Comparison of ENCODE assay signal across 11 cellular contexts in the genomic region with DNA sequence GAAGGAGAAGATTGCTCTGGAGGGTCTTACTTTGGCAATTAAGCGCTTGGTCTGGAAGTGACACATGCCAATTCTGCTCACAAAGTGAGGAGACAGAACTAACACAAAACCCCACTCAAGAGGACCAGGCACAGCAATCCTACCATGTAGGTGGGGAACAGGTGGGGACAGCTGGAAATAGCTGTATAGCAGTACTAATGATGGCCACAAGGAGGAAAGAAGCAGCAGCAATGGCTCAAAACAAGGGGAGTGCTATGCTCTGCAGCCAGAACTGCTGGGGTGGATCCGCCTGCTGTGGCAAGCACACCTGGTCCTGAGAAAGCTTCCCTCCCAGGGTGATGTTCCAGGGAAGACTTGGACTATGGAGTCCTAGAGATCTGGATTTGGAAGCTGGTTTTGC. TPM values are rescaled to one million over a fixed set of nuclear protein-coding genes. Genes with fewer than 3 reads are reported as not detected.
DNase-seq lines count a peak whose midpoint lies in the region; ATAC-seq and TF ChIP-seq lines count a peak whose summit lies in the region.
"Had no signal": no experiment of that assay in that cellular context is flagged by ENCODE, and none has a peak within 500 bp of the region (broad histone marks: within the 10 kb centered on the region; RNA-seq: fewer than 3 reads in every experiment).

No MANE protein-coding gene starts in this region.

- H3K4me3 ChIP-seq in testis, result no peak overlapping the region

- H3K9me3 Mint-ChIP-seq in WTC11, result no peaks in the 10 kb centered on the region
- H3K9me3 Mint-ChIP-seq in mesothelial cell of epicardium, result no peaks in the 10 kb centered on the region

- H3K27ac Mint-ChIP-seq in WTC11 (no peak overlapping the region), mesothelial cell of epicardium (no peak overlapping the region)

- H3K27ac ChIP-seq in testis, result no peak overlapping the region

- ATAC-seq in WTC11 (peak; percentile 94), HG03439 (IDR thresholded peaks at IDR 0.05; ENCODE audit: unreplicated experiment) (no peak)

- TF ChIP-seq POLR2A in testis (IDR thresholded peaks at IDR 0.05), result no peak

- H3K36me3 Mint-ChIP-seq in WTC11 (no peaks in the 10 kb centered on the region), mesothelial cell of epicardium (no peaks in the 10 kb centered on the region)

- no peaks in the 10 kb centered on the region for H3K9me3 ChIP-seq in testis

- CTCF ChIA-PET in HEK293T (lab: Yijun Ruan, JAX) (interaction anchor here (0.6 to 1.0 kb wide), 2 partner anchors 82 to 625 kb away, joined by 3 read pairs; no protein-coding TSS in a partner anchor), WTC11 (lab: Charles Lee) (interaction anchor here (0.6 to 3.2 kb wide), 14 partner anchors 9 to 75 kb away, joined by 4 to 15 read pairs (median 6); a partner anchor contains a TSS)

- H3K4me1 ChIP-seq in testis, result no peaks in the 10 kb centered on the region

- no peaks in the 10 kb centered on the region for H3K36me3 ChIP-seq in testis (ENCODE audit: low read depth, missing control alignments)

- no peaks in the 10 kb centered on the region for H3K27me3 ChIP-seq in testis

- intact Hi-C loops in testis (cut with DNase I; ENCODE audit: low total_unique reads), result no loop called here

- 58 to 77% methylated on average over 2 of the region's 2 CpGs for WGBS in testis, 2 donors

- TF ChIP-seq CTCF in WTC11 (IDR thresholded peaks at IDR 0.05) (peak; percentile 53), mesothelial cell of epicardium (IDR thresholded peaks at IDR 0.05; ENCODE audit: unreplicated experiment) (peak; percentile 66), testis (IDR thresholded peaks at IDR 0.05) (peak in 1 of 3 experiments; percentile 45)

- no peak overlapping the region for H3K4me3 Mint-ChIP-seq in WTC11
- H3K4me3 Mint-ChIP-seq in mesothelial cell of epicardium, result no peak overlapping the region

- DNase-seq in DMS114 treated with DMSO at 0.1 percent for 48 hours (lab: John Stamatoyannopoulos, UW; ENCODE audit: unreplicated experiment) (peak; percentile 12), HEK293T (ENCODE audit: extremely low spot score) (peak; percentile 21), WTC11 (ENCODE audit: low spot score) (peak; percentile 48), mesothelial cell of epicardium (ENCODE audit: low spot score in 2 of 2, unreplicated experiment in 2 of 2) (no peak), testis (no peak), UCSD-AML1 (lab: John Stamatoyannopoulos, UW; ENCODE audit: unreplicated experiment) (no peak), RKO (ENCODE audit: low spot score) (no peak)
- DNase-seq: head of caudate nucleus; NCI-H187; stimulated activated CD8-positive, alpha-beta memory T cell treated with anti-CD3 and anti-CD28 coated beads, Interleukin-4, amount 100 ng/mL, for 48 hours had no signal

- POLR2A ChIA-PET in HEK293T (lab: Yijun Ruan, JAX) (interaction anchor here (1.0 kb wide), 1 partner anchor 17 kb away, joined by 3 read pairs; a partner anchor contains a TSS), WTC11 (lab: Charles Lee) (interaction anchor here (1.1 kb wide), 1 partner anchor 17 kb away, joined by 3 read pairs; a partner anchor contains a TSS)

- H3K27me3 Mint-ChIP-seq in WTC11 (ENCODE audit: low read depth) (peaks cover 19% of the 10 kb centered on the region), mesothelial cell of epicardium (ENCODE audit: low read depth) (peaks cover 31% of the 10 kb centered on the region)

- no peaks in the 10 kb centered on the region for H3K4me1 Mint-ChIP-seq in WTC11
- H3K4me1 Mint-ChIP-seq in mesothelial cell of epicardium, result no peaks in the 10 kb centered on the region

TF ChIP-seq in HEK293T, 16 proteins besides CTCF, POLR2A, EP300 and RAD21:
- no peak for TF ChIP-seq NFRKB (IDR thresholded peaks at IDR 0.05)
- no peak for TF ChIP-seq SUZ12 (IDR thresholded peaks at IDR 0.05)
- TF ChIP-seq ARNT (IDR thresholded peaks at IDR 0.05), result no peak
- no peak for TF ChIP-seq CTBP1 (IDR thresholded peaks at IDR 0.05; ENCODE audit: borderline replicate concordance)
- TF ChIP-seq ELF4 (IDR thresholded peaks at IDR 0.05), result no peak
- no peak for TF ChIP-seq FOXK2 (IDR thresholded peaks at IDR 0.05)
- TF ChIP-seq, protein P1, sequence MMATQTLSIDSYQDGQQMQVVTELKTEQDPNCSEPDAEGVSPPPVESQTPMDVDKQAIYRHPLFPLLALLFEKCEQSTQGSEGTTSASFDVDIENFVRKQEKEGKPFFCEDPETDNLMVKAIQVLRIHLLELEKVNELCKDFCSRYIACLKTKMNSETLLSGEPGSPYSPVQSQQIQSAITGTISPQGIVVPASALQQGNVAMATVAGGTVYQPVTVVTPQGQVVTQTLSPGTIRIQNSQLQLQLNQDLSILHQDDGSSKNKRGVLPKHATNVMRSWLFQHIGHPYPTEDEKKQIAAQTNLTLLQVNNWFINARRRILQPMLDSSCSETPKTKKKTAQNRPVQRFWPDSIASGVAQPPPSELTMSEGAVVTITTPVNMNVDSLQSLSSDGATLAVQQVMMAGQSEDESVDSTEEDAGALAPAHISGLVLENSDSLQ (IDR thresholded peaks at IDR 0.05), result no peak
- TF ChIP-seq BHLHE40 (IDR thresholded peaks at IDR 0.05; ENCODE audit: borderline replicate concordance), result no peak
- TF ChIP-seq LEF1 (IDR thresholded peaks at IDR 0.05; ENCODE audit: borderline replicate concordance), result no peak
- TF ChIP-seq ZNF384 (IDR thresholded peaks at IDR 0.05), result no peak
- TF ChIP-seq SP1 (IDR thresholded peaks at IDR 0.05), result no peak
- TF ChIP-seq L3MBTL2 (conservative IDR thresholded peaks at IDR 0.05), result no peak

TF ChIP-seq in WTC11, 78 proteins besides CTCF, POLR2A, EP300 and RAD21:
- TF ChIP-seq ETV6 (CRISPR knock-in tag; IDR thresholded peaks at IDR 0.05), result no peak
- TF ChIP-seq, protein P2, sequence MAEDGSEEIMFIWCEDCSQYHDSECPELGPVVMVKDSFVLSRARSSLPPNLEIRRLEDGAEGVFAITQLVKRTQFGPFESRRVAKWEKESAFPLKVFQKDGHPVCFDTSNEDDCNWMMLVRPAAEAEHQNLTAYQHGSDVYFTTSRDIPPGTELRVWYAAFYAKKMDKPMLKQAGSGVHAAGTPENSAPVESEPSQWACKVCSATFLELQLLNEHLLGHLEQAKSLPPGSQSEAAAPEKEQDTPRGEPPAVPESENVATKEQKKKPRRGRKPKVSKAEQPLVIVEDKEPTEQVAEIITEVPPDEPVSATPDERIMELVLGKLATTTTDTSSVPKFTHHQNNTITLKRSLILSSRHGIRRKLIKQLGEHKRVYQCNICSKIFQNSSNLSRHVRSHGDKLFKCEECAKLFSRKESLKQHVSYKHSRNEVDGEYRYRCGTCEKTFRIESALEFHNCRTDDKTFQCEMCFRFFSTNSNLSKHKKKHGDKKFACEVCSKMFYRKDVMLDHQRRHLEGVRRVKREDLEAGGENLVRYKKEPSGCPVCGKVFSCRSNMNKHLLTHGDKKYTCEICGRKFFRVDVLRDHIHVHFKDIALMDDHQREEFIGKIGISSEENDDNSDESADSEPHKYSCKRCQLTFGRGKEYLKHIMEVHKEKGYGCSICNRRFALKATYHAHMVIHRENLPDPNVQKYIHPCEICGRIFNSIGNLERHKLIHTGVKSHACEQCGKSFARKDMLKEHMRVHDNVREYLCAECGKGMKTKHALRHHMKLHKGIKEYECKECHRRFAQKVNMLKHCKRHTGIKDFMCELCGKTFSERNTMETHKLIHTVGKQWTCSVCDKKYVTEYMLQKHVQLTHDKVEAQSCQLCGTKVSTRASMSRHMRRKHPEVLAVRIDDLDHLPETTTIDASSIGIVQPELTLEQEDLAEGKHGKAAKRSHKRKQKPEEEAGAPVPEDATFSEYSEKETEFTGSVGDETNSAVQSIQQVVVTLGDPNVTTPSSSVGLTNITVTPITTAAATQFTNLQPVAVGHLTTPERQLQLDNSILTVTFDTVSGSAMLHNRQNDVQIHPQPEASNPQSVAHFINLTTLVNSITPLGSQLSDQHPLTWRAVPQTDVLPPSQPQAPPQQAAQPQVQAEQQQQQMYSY (CRISPR knock-in tag; IDR thresholded peaks at IDR 0.05), result 0 out of 2 replicates have a peak, but pooled peaks have one; percentile 28
- TF ChIP-seq, protein P3, sequence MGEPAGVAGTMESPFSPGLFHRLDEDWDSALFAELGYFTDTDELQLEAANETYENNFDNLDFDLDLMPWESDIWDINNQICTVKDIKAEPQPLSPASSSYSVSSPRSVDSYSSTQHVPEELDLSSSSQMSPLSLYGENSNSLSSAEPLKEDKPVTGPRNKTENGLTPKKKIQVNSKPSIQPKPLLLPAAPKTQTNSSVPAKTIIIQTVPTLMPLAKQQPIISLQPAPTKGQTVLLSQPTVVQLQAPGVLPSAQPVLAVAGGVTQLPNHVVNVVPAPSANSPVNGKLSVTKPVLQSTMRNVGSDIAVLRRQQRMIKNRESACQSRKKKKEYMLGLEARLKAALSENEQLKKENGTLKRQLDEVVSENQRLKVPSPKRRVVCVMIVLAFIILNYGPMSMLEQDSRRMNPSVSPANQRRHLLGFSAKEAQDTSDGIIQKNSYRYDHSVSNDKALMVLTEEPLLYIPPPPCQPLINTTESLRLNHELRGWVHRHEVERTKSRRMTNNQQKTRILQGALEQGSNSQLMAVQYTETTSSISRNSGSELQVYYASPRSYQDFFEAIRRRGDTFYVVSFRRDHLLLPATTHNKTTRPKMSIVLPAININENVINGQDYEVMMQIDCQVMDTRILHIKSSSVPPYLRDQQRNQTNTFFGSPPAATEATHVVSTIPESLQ (CRISPR knock-in tag; IDR thresholded peaks at IDR 0.05), result no peak

RNA-seq across cellular contexts. Expression of a gene that starts 17.0 kb away (rescaled TPM):
- total RNA-seq in WTC11 (2021) (1.2 to 2.3 TPM (median 2.0 TPM) in 3 replicates), mesothelial cell of epicardium (0.62 to 0.86 TPM (median 0.80 TPM) in 3 replicates), testis (1 to 10 TPM; 2.6 to 3.1 TPM)
- polyA plus RNA-seq in testis (ENCODE audit: insufficient read depth, low read depth, low replicate concordance), result 3.6 TPM

Comparison
In these comparisons a context has a peak if more than half of its experiments do, and no peak if none do; other contexts are left out.
1. DNase-seq: peak in DMS114 treated with DMSO at 0.1 percent for 48 hours (single experiment), HEK293T (single experiment) and WTC11 (single experiment); none in mesothelial cell of epicardium (0 of 2), testis (single experiment), UCSD-AML1 (single experiment) and RKO (single experiment).